ENCODE assay signal across 10 cellular contexts in genomic region chr2:129347486-129348217, GRCh38.
DNase-seq lines count a peak whose midpoint lies in the region; ATAC-seq and TF ChIP-seq lines count a peak whose summit lies in the region.
"Had no signal": no experiment of that assay in that cellular context is flagged by ENCODE, and none has a peak within 500 bp of the region (broad histone marks: within the 10 kb centered on the region; RNA-seq: fewer than 3 reads in every experiment).

No MANE protein-coding gene starts in this region.

- ATAC-seq in GM19468 (IDR thresholded peaks at IDR 0.05; ENCODE audit: extremely low read depth, unreplicated experiment) = peak; percentile 98
- peak; percentile 99 for ATAC-seq in HG03095 (IDR thresholded peaks at IDR 0.05; ENCODE audit: unreplicated experiment)

- H4K20me1 ChIP-seq in smooth muscle cell (ENCODE audit: low read depth) = no peaks in the 10 kb centered on the region

- 85% methylated on average over 11 of the region's 11 CpGs for WGBS in smooth muscle cell (ENCODE audit: low lambda C conversion rate)

- H3K4me2 ChIP-seq in smooth muscle cell = no peak overlapping the region
- H3K4me2 ChIP-seq: neural progenitor cell had no signal

- DNase-seq in GM13976 (ENCODE audit: low spot score) (peak; percentile 44), caudate nucleus (lab: John Stamatoyannopoulos, UW) (peak in 5 of 61 donors; percentile 7 to 33 (median 13)), COLO668 (lab: John Stamatoyannopoulos, UW; ENCODE audit: unreplicated experiment) (no peak), smooth muscle cell (lab: John Stamatoyannopoulos, UW; ENCODE audit: unreplicated experiment) (no peak), DMS 273 (lab: John Stamatoyannopoulos, UW; ENCODE audit: unreplicated experiment) (no peak), GDM1 (lab: John Stamatoyannopoulos, UW) (no peak)

- in situ Hi-C loops in GM13976 (cut with MboI; ENCODE audit: low sequenced_read_pairs, unreplicated experiment) = no loop called here

- no peak overlapping the region for H3K4me3 ChIP-seq in smooth muscle cell
- H3K4me3 ChIP-seq: cardiac muscle cell, neural progenitor cell had no signal

- no peaks in the 10 kb centered on the region for H3K9me3 ChIP-seq in smooth muscle cell (replicated peaks; ENCODE audit: low read depth)

- no peak for TF ChIP-seq CTCF in GM13976 (IDR thresholded peaks at IDR 0.05; ENCODE audit: borderline replicate concordance, control extremely low read depth, extremely low read depth, insufficient read depth, missing control alignments)
- TF ChIP-seq CTCF in smooth muscle cell (IDR thresholded peaks at IDR 0.05; ENCODE audit: borderline replicate concordance, insufficient read depth, poor library complexity, severe bottlenecking) = no peak

- H2AFZ ChIP-seq in smooth muscle cell (ENCODE audit: low read depth) = no peak overlapping the region
- H2AFZ ChIP-seq: neural progenitor cell had no signal

- H3K79me2 ChIP-seq in smooth muscle cell (ENCODE audit: low read depth) = no peaks in the 10 kb centered on the region

- no peaks in the 10 kb centered on the region for H3K36me3 ChIP-seq in smooth muscle cell (ENCODE audit: low read depth)
- H3K36me3 ChIP-seq: cardiac muscle cell, neural progenitor cell had no signal

- no peak overlapping the region for H3K9ac ChIP-seq in smooth muscle cell (ENCODE audit: low read depth)
- H3K9ac ChIP-seq: neural progenitor cell had no signal

- no peaks in the 10 kb centered on the region for H3F3A ChIP-seq in smooth muscle cell (ENCODE audit: low read depth)

- peaks cover 22% of the 10 kb centered on the region for H3K27me3 ChIP-seq in smooth muscle cell (ENCODE audit: low read depth)
- H3K27me3 ChIP-seq: cardiac muscle cell, neural progenitor cell had no signal

- H3K4me1 ChIP-seq in smooth muscle cell (ENCODE audit: low read depth) = no peaks in the 10 kb centered on the region
- H3K4me1 ChIP-seq: neural progenitor cell had no signal

- H3K27ac ChIP-seq in caudate nucleus (ENCODE audit: low read depth, low read length) = peak overlapping the region; percentile 52
- no peak overlapping the region for H3K27ac ChIP-seq in smooth muscle cell (ENCODE audit: low read depth)
- H3K27ac ChIP-seq: cardiac muscle cell, neural progenitor cell had no signal
